1 cellular context compared by ENCODE assay signal in the genomic region with DNA sequence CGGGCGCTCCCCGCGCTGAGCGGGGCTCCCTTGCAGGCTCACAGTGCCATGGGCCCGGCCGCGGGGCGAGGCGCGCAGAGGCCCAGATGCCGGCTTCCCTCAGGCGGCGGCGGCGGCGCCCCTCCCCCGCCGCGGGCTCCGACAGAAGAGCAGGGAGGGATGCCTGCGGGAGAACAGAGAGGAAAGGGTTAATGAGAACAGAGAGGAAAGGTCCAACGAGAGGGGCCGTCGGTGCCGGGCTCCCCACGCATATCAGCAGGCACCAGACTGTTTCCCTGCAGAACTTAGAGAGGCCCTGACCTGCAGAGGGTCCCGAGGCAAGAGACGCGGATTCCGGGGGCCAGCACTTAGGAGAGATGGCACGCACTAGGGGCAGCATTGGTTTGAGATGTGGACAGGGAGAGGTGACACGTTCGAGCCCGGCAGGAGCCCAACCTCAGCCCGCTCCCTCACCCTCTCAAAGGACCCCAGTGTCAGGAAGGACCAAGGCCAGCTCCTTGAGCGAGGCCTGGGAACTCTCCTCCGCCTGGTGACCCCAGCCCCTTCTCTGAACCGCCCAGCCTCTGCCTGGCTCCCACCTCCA.
TF ChIP-seq lines count a peak whose summit lies in the region.

No MANE protein-coding gene starts in this region.

TF ChIP-seq in WTC11, 78 proteins besides CTCF, POLR2A, EP300 and RAD21 (continued from another document):
- TF ChIP-seq STAT6 (CRISPR knock-in tag; conservative IDR thresholded peaks at IDR 0.05; ENCODE audit: low read depth) (no peak), TP53 (CRISPR knock-in tag; IDR thresholded peaks at IDR 0.05) (no peak), ARID4B (CRISPR knock-in tag; IDR thresholded peaks at IDR 0.05; ENCODE audit: borderline replicate concordance) (0 out of 2 replicates have a peak, but pooled peaks have one; percentile 24), GRHL2 (CRISPR knock-in tag; IDR thresholded peaks at IDR 0.05; ENCODE audit: insufficient replicate concordance, severe bottlenecking) (no peak)
- TF ChIP-seq, protein P1, sequence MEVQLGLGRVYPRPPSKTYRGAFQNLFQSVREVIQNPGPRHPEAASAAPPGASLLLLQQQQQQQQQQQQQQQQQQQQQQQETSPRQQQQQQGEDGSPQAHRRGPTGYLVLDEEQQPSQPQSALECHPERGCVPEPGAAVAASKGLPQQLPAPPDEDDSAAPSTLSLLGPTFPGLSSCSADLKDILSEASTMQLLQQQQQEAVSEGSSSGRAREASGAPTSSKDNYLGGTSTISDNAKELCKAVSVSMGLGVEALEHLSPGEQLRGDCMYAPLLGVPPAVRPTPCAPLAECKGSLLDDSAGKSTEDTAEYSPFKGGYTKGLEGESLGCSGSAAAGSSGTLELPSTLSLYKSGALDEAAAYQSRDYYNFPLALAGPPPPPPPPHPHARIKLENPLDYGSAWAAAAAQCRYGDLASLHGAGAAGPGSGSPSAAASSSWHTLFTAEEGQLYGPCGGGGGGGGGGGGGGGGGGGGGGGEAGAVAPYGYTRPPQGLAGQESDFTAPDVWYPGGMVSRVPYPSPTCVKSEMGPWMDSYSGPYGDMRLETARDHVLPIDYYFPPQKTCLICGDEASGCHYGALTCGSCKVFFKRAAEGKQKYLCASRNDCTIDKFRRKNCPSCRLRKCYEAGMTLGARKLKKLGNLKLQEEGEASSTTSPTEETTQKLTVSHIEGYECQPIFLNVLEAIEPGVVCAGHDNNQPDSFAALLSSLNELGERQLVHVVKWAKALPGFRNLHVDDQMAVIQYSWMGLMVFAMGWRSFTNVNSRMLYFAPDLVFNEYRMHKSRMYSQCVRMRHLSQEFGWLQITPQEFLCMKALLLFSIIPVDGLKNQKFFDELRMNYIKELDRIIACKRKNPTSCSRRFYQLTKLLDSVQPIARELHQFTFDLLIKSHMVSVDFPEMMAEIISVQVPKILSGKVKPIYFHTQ (CRISPR knock-in tag; IDR thresholded peaks at IDR 0.05): no peak
TF ChIP-seq in WTC11: peak in this region for 2.
